Comparison of ENCODE assay signal across 8 cellular contexts in genomic region chr11:77619576-77620198, GRCh38. TPM values are rescaled to one million over a fixed set of nuclear protein-coding genes. Genes with fewer than 3 reads are reported as not detected.
DNase-seq lines count a peak whose midpoint lies in the region; ATAC-seq and TF ChIP-seq lines count a peak whose summit lies in the region.

No MANE protein-coding gene starts in this region.

- intact Hi-C loops in posterior vena cava (cut with DNase I), result no loop called here

- H3K4me1 ChIP-seq in BE2C, result no peaks in the 10 kb centered on the region; the same call in 1 of the 2 replicates

- ATAC-seq in GM21723 (IDR thresholded peaks at IDR 0.05; ENCODE audit: unreplicated experiment) (no peak), HG02852 (IDR thresholded peaks at IDR 0.05; ENCODE audit: unreplicated experiment) (no peak)

- no peaks in the 10 kb centered on the region for H3K9me3 ChIP-seq in BE2C

- in situ Hi-C loops in GM13976 (cut with MboI; ENCODE audit: low sequenced_read_pairs, unreplicated experiment), result no loop called here

- TF ChIP-seq CTCF in BE2C (IDR thresholded peaks at IDR 0.05; ENCODE audit: low read depth, low read length) (peak; percentile 83), GM13976 (IDR thresholded peaks at IDR 0.05; ENCODE audit: borderline replicate concordance, control extremely low read depth, extremely low read depth, insufficient read depth, missing control alignments) (peak; percentile 58)

- DNase-seq in BE2C (peak; percentile 37), GM13976 (ENCODE audit: low spot score) (peak; percentile 29), NCI-H510A (lab: John Stamatoyannopoulos, UW) (peak; percentile 21), lung microvascular endothelial cell (ENCODE audit: low read depth in 2 of 2) (peak; percentile 54 to 57), posterior vena cava (ENCODE audit: low spot score) (no peak)
- peak; percentile 28 for DNase-seq in central memory CD4-positive, alpha-beta T cell

- no peak overlapping the region for H3K4me3 ChIP-seq in BE2C (ENCODE audit: low read depth, low read length)

- H3K27me3 ChIP-seq in BE2C, result no peaks in the 10 kb centered on the region

- H3K36me3 ChIP-seq in BE2C, result peaks cover 85% of the 10 kb centered on the region

RNA-seq across cellular contexts. Expression of gene CLNS1A, which starts 17.9 kb away (rescaled TPM):
- 181 TPM for polyA plus RNA-seq in BE2C (2012; ENCODE audit: insufficient read depth, insufficient read length, low read depth)
- total RNA-seq in lung microvascular endothelial cell, result 63.1 and 99.2 TPM in 2 replicates
- total RNA-seq in posterior vena cava, result 10 to 100 TPM; 58.8 to 65.0 TPM

RNA-seq across cellular contexts. Expression of gene AQP11, which starts 29.9 kb away (rescaled TPM):
- polyA plus RNA-seq in BE2C (2012; ENCODE audit: insufficient read depth, insufficient read length, low read depth), result 1.1 TPM
- total RNA-seq in lung microvascular endothelial cell (0.22 and 0.40 TPM in 2 replicates), posterior vena cava (under 1 TPM; 0.14 to 0.19 TPM)
